13 cellular contexts compared by ENCODE assay signal in genomic region chr13:26760835-26761582, GRCh38. TPM values are rescaled to one million over a fixed set of nuclear protein-coding genes. Genes with fewer than 3 reads are reported as not detected.
DNase-seq lines count a peak whose midpoint lies in the region; ATAC-seq, FAIRE-seq and TF ChIP-seq lines count a peak whose summit lies in the region.
"Had no signal": no experiment of that assay in that cellular context is flagged by ENCODE, and none has a peak within 500 bp of the region (broad histone marks: within the 10 kb centered on the region; RNA-seq: fewer than 3 reads in every experiment).

No MANE protein-coding gene starts in this region.

- intact Hi-C loops in MCF 10A (cut with micrococcal nuclease), result no loop called here

- ATAC-seq in A549 (no peak), GM23338 (peak; percentile 82), memory B cell (ENCODE audit: low read depth) (peak; percentile 10), GM19467 (IDR thresholded peaks at IDR 0.05; ENCODE audit: unreplicated experiment) (no peak)
- ATAC-seq in activated CD4-positive, CD25-positive, alpha-beta regulatory T cell treated with anti-CD3 and anti-CD28 coated beads, Interleukin-2, amount 50 U/mL, for 24 hours, result no peak

- peak overlapping the region; percentile 59; the same call in 1 of the 3 replicates for H3K4me2 ChIP-seq in A549
- peak overlapping the region; percentile 86 for H3K4me2 ChIP-seq in GM23338

- H3K4me3 ChIP-seq in A549 (no peak overlapping the region), GM23338 (peak overlapping the region; percentile 62)

- no peak for TF ChIP-seq POLR2A in A549 (IDR thresholded peaks at IDR 0.05; ENCODE audit: low read length)

- H3K9me3 Mint-ChIP-seq in GM23338 (no peaks in the 10 kb centered on the region), MCF 10A (ENCODE audit: unreplicated experiment) (no peaks in the 10 kb centered on the region), memory B cell (no peaks in the 10 kb centered on the region)

- no peak for DNase-seq in A549 (ENCODE audit: low read depth in 1 of 2, low spot score in 1 of 2)
- DNase-seq in GM23338 (ENCODE audit: low spot score), result peak; percentile 40
- no peak for DNase-seq in MCF 10A (ENCODE audit: unreplicated experiment)
- no peak for DNase-seq in memory B cell (ENCODE audit: low spot score in 2 of 2)
- no peak for DNase-seq in AG08395 (ENCODE audit: low spot score)
- no peak for DNase-seq in NCI-H187 (lab: John Stamatoyannopoulos, UW)
- DNase-seq: COR-L47, GOT3, NCI-H2029, sigmoid colon had no signal

- H3K4me1 ChIP-seq in A549, result no peaks in the 10 kb centered on the region
- 0 out of 2 replicates have a peak, but pooled peaks cover 3% of the 10 kb centered on the region for H3K4me1 ChIP-seq in GM23338 (ENCODE audit: insufficient read depth)

- CTCF ChIA-PET in A549 (lab: Yijun Ruan, JAX), result no interaction called here
- CTCF ChIA-PET in MCF 10A (lab: Yijun Ruan, JAX), result interaction anchor here (1.0 kb wide), 1 partner anchor 11 kb away, joined by 3 read pairs; no protein-coding TSS in a partner anchor

- H3K9me2 ChIP-seq in GM23338 (ENCODE audit: insufficient read depth), result no peaks in the 10 kb centered on the region

- H3K27ac ChIP-seq in A549, result no peak overlapping the region
- no peak overlapping the region for H3K27ac ChIP-seq in GM23338 (ENCODE audit: low read depth)
- H3K27ac ChIP-seq: sigmoid colon had no signal

- H3K9me3 ChIP-seq in A549, result no peaks in the 10 kb centered on the region
- H3K9me3 ChIP-seq: sigmoid colon had no signal

- peaks cover 48% of the 10 kb centered on the region for H3K27me3 ChIP-seq in GM23338 (ENCODE audit: insufficient read depth)

- TF ChIP-seq RAD21 in A549 (conservative IDR thresholded peaks at IDR 0.05 in 1 of 2, IDR thresholded peaks at IDR 0.05 in 1 of 2), result no peak

- no peaks in the 10 kb centered on the region for H3K36me3 ChIP-seq in GM23338 (ENCODE audit: insufficient read depth)
- H3K36me3 ChIP-seq: sigmoid colon had no signal

- TF ChIP-seq CTCF in A549 (IDR thresholded peaks at IDR 0.05), result no peak
- TF ChIP-seq CTCF in GM23338 (conservative IDR thresholded peaks at IDR 0.05; ENCODE audit: low read depth in 2 of 2), result no peak
- no peak for TF ChIP-seq CTCF in MCF 10A (IDR thresholded peaks at IDR 0.05; ENCODE audit: unreplicated experiment)

- peak overlapping the region; percentile 79 for H2AFZ ChIP-seq in GM23338

- WGBS in A549 (ENCODE audit: missing lambda C conversion rate), result 17% methylated on average over 10 of the region's 41 CpGs

- POLR2A ChIA-PET in A549 (lab: Yijun Ruan, JAX), result no interaction called here
- POLR2A ChIA-PET in MCF 10A (lab: Yijun Ruan, JAX), result interaction anchor here (0.8 kb wide), 1 partner anchor 27 kb away, joined by 3 read pairs; no protein-coding TSS in a partner anchor

- no peaks in the 10 kb centered on the region for H3K79me2 ChIP-seq in GM23338 (replicated peaks; ENCODE audit: insufficient read depth)

- H3K36me3 Mint-ChIP-seq in GM23338 (ENCODE audit: low read depth) (no peaks in the 10 kb centered on the region), MCF 10A (ENCODE audit: insufficient read depth, unreplicated experiment) (no peaks in the 10 kb centered on the region), memory B cell (no peaks in the 10 kb centered on the region)

- no peak overlapping the region for H3K27ac Mint-ChIP-seq in GM23338
- no peak overlapping the region for H3K27ac Mint-ChIP-seq in MCF 10A (ENCODE audit: low read depth, unreplicated experiment)
- no peak overlapping the region for H3K27ac Mint-ChIP-seq in memory B cell

- H3K27me3 Mint-ChIP-seq in GM23338 (ENCODE audit: insufficient read depth, low read depth, poor library complexity) (peaks cover 51% of the 10 kb centered on the region), MCF 10A (ENCODE audit: insufficient read depth, unreplicated experiment) (peaks cover 99% of the 10 kb centered on the region), memory B cell (peaks cover 29% of the 10 kb centered on the region)

- BruUV-seq in MCF 10A (replicated peaks; lab: Mats Ljungman, UMichigan), result no TSS peak

- no peak for TF ChIP-seq EP300 in A549 (IDR thresholded peaks at IDR 0.05)

- H4K20me1 ChIP-seq in GM23338 (replicated peaks; ENCODE audit: insufficient read depth), result no peaks in the 10 kb centered on the region

- H3K4me1 Mint-ChIP-seq in GM23338 (peaks cover 10% of the 10 kb centered on the region; the same call in 2 of the 3 replicates), MCF 10A (ENCODE audit: insufficient read depth, unreplicated experiment) (no peaks in the 10 kb centered on the region), memory B cell (peaks cover 9% of the 10 kb centered on the region)

- FAIRE-seq in A549 (lab: Jason Lieb, UNC), result no peak

- peak overlapping the region; percentile 63 for H3K4me3 Mint-ChIP-seq in GM23338
- H3K4me3 Mint-ChIP-seq in MCF 10A (ENCODE audit: unreplicated experiment), result peak overlapping the region; percentile 31
- H3K4me3 Mint-ChIP-seq in memory B cell, result peak overlapping the region; percentile 11

- no peaks in the 10 kb centered on the region for H3F3A ChIP-seq in GM23338 (replicated peaks; ENCODE audit: low read depth)

TF ChIP-seq in A549, 52 proteins besides CTCF, POLR2A, EP300 and RAD21:
- no peak for TF ChIP-seq MYC (IDR thresholded peaks at IDR 0.05; ENCODE audit: borderline replicate concordance, low read length)
- TF ChIP-seq SREBF2 (IDR thresholded peaks at IDR 0.05), result no peak
- no peak for TF ChIP-seq CEBPB (IDR thresholded peaks at IDR 0.05)
- TF ChIP-seq TP53 (CRISPR knock-in tag; IDR thresholded peaks at IDR 0.05), result no peak
- TF ChIP-seq RCOR1 (IDR thresholded peaks at IDR 0.05; ENCODE audit: low read depth, low read length), result no peak
- no peak for TF ChIP-seq CHD4 (IDR thresholded peaks at IDR 0.05; ENCODE audit: borderline replicate concordance)
- no peak for TF ChIP-seq HEYL (CRISPR knock-in tag; IDR thresholded peaks at IDR 0.05)
- no peak for TF ChIP-seq FOXS1 (CRISPR knock-in tag; IDR thresholded peaks at IDR 0.05)
- TF ChIP-seq ZSCAN20 (CRISPR knock-in tag; IDR thresholded peaks at IDR 0.05), result no peak
- no peak for TF ChIP-seq CBX8 (IDR thresholded peaks at IDR 0.05)
- TF ChIP-seq RARB (CRISPR knock-in tag; IDR thresholded peaks at IDR 0.05), result no peak
- TF ChIP-seq NFE2L2 (conservative IDR thresholded peaks at IDR 0.05; ENCODE audit: low read length), result no peak
- no peak for TF ChIP-seq CHD2 (IDR thresholded peaks at IDR 0.05; ENCODE audit: low read length, partially characterized antibody)
- TF ChIP-seq MAZ (IDR thresholded peaks at IDR 0.05; ENCODE audit: borderline replicate concordance, low read depth, low read length), result no peak
- no peak for TF ChIP-seq SMC3 (IDR thresholded peaks at IDR 0.05)
- no peak for TF ChIP-seq PHF8 (IDR thresholded peaks at IDR 0.05; ENCODE audit: borderline replicate concordance, low read depth)
- no peak for TF ChIP-seq NR3C1 (IDR thresholded peaks at IDR 0.05)
- no peak for TF ChIP-seq HOXB13 (CRISPR knock-in tag; IDR thresholded peaks at IDR 0.05; ENCODE audit: low read depth)

TF ChIP-seq in GM23338, 12 proteins besides CTCF, POLR2A, EP300 and RAD21:
- TF ChIP-seq CREB1 (CRISPR knock-in tag; IDR thresholded peaks at IDR 0.05; ENCODE audit: low read depth), result no peak
- peak; percentile 54 for TF ChIP-seq EZH2 (IDR thresholded peaks at IDR 0.05; ENCODE audit: low read depth, unreplicated experiment)

RNA-seq across cellular contexts. Expression of gene GPR12, which starts 0.4 kb away (rescaled TPM):
- polyA plus RNA-seq in A549 (2011; rRNA removed) (not detected in 2 replicates), A549 (2017; fragmentation: RNase III; extraction: RNeasy Plus Mini Kit Qiagen cat#74134 plus additional on column Dnase treatment) (not detected in 3 replicates), GM23338 (2016; fragmentation: Nextera tagmentation; extraction: Ambion mirVana) (0.12 and 0.13 TPM in 2 replicates)
- polyA plus RNA-seq in A549 (2012; cell fraction: cytosol; rRNA removed), result not detected in 2 replicates
- polyA plus RNA-seq in A549 (2012; cell fraction: nucleus; rRNA removed), result not detected in 2 replicates
- not detected in 2 replicates for polyA minus RNA-seq in A549 (2011; rRNA and poly(A)+ RNA removed)
- total RNA-seq in GM23338 (2014; rRNA removed; shearing (Covaris generic)), result not detected in 2 replicates
- total RNA-seq in MCF 10A (2022), result not detected in 2 replicates
- total RNA-seq: SK-MEL-5 had no signal

Comparison
In these comparisons a context has a peak if more than half of its experiments do, and no peak if none do; other contexts are left out.
1. ATAC-seq: peak in GM23338 (single experiment) and memory B cell (single experiment); none in A549 (0 of 2), GM19467 (single experiment) and activated CD4-positive, CD25-positive, alpha-beta regulatory T cell treated with anti-CD3 and anti-CD28 coated beads, Interleukin-2, amount 50 U/mL, for 24 hours (0 of 2).
2. H3K4me3 Mint-ChIP-seq: peak in every context shown above with its lines; median percentile 63 in GM23338; 31 in MCF 10A; 11 in memory B cell.